1 cellular context compared by ENCODE assay signal in the genomic region with DNA sequence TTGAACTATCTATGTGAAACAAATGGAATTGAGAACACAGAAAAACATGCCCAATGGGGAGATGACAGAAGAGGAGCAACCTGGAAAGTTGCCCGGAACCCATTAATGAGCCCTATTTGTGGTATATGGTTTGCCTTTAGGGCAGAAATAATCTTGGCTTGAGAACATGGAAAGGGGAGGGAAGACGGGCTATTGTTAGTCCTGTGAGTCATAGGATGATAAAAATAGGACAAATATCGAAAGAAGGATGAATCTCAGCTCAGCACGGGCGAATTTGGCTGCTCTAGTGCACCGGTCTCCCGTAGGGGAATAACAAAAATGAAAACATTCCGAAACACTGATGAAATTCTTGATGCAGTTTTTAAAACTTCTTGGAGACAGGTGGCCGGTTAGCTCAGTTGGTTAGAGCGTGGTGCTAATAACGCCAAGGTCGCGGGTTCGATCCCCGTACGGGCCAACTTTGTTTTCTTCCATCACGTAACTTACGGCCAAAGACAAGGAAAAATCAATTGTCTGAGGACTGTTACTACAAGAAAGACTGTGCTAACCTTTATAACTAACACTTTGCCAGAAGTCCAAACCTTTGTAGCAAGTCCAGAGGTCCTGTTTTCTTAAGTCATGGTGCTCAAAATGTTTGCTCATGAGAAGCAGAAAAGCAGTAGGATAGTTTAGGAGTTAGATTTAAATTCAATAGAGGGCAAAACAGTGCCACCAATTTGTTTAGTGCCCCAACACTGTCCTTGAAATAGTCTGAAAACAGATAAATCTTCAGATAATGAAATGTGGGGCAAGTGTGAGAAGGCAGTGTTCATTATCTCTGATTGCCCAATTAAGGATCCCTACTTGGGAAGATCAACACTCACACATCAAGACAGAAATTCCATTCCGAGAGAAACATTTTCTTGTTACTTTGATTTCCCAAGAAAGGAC.
TF ChIP-seq lines count a peak whose summit lies in the region.

No MANE protein-coding gene starts in this region.

TF ChIP-seq in K562, 482 proteins besides CTCF, POLR2A, EP300 and RAD21 (continued from another document and continues in another):
- TF ChIP-seq, protein P1, sequence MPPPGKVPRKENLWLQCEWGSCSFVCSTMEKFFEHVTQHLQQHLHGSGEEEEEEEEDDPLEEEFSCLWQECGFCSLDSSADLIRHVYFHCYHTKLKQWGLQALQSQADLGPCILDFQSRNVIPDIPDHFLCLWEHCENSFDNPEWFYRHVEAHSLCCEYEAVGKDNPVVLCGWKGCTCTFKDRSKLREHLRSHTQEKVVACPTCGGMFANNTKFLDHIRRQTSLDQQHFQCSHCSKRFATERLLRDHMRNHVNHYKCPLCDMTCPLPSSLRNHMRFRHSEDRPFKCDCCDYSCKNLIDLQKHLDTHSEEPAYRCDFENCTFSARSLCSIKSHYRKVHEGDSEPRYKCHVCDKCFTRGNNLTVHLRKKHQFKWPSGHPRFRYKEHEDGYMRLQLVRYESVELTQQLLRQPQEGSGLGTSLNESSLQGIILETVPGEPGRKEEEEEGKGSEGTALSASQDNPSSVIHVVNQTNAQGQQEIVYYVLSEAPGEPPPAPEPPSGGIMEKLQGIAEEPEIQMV (tag; conservative IDR thresholded peaks at IDR 0.05; ENCODE audit: low read depth) = 0 out of 2 replicates have a peak, but pooled peaks have one; percentile 8
- TF ChIP-seq POLR2H (tag; IDR thresholded peaks at IDR 0.05; ENCODE audit: low read depth) (peak; percentile 99), MXI1 (IDR thresholded peaks at IDR 0.05; ENCODE audit: low read depth, low read length) (peak; percentile 47; the same call in 1 of the 2 replicates), MAZ (CRISPR knock-in tag; conservative IDR thresholded peaks at IDR 0.05 in 1 of 2, IDR thresholded peaks at IDR 0.05 in 1 of 2) (peak in 1 of 2 experiments; percentile 46; a peak in 2 of 4 replicates), CREM (IDR thresholded peaks at IDR 0.05; ENCODE audit: low read depth) (peak; percentile 45; the same call in 1 of the 2 replicates), JUND (IDR thresholded peaks at IDR 0.05; ENCODE audit: borderline replicate concordance, low read depth, low read length) (peak; percentile 82), JUND (tag; IDR thresholded peaks at IDR 0.05; ENCODE audit: borderline replicate concordance, low read depth, low read length) (peak; percentile 89; the same call in 2 of the 3 replicates), MAFF (IDR thresholded peaks at IDR 0.05; ENCODE audit: low read length) (no peak), TRIM28 (IDR thresholded peaks at IDR 0.05) (peak; percentile 26; the same call in 1 of the 2 replicates), PKNOX1 (IDR thresholded peaks at IDR 0.05) (0 out of 2 replicates have a peak, but pooled peaks have one; percentile 4), RREB1 (CRISPR knock-in tag; IDR thresholded peaks at IDR 0.05) (0 out of 2 replicates have a peak, but pooled peaks have one; percentile 5), HDAC2 (IDR thresholded peaks at IDR 0.05) (peak; percentile 63; the same call in 1 of the 2 replicates), ARID1B (IDR thresholded peaks at IDR 0.05) (peak; percentile 24; the same call in 1 of the 2 replicates), SRSF1 (IDR thresholded peaks at IDR 0.05; ENCODE audit: low read depth, low read length) (no peak), BRD9 (IDR thresholded peaks at IDR 0.05; ENCODE audit: low read depth, partially characterized antibody) (peak; percentile 97), MNT (conservative IDR thresholded peaks at IDR 0.05) (peak; percentile 14 to 68; a peak in 2 of 4 replicates), PHF8 (IDR thresholded peaks at IDR 0.05; ENCODE audit: borderline replicate concordance, low read length) (peak; percentile 35; the same call in 1 of the 2 replicates), ZSCAN29 (IDR thresholded peaks at IDR 0.05) (peak; percentile 91), KDM1A (IDR thresholded peaks at IDR 0.05) (peak; percentile 68 to 79; a peak in 3 of 4 replicates), ESRRA (IDR thresholded peaks at IDR 0.05; ENCODE audit: borderline replicate concordance, low read depth) (peak; percentile 62), NONO (IDR thresholded peaks at IDR 0.05; ENCODE audit: low read depth in 2 of 2, low read length in 1 of 2) (peak in 1 of 2 experiments; percentile 11; a peak in 1 of 4 replicates), RBM34 (IDR thresholded peaks at IDR 0.05; ENCODE audit: borderline replicate concordance, insufficient read depth, low read length) (no peak), HCFC1 (IDR thresholded peaks at IDR 0.05; ENCODE audit: low read depth, low read length) (no peak), NR2C2 (CRISPR knock-in tag; IDR thresholded peaks at IDR 0.05) (no peak), NR2C2 (tag; IDR thresholded peaks at IDR 0.05) (0 out of 2 replicates have a peak, but pooled peaks have one; percentile 3), HES1 (IDR thresholded peaks at IDR 0.05; ENCODE audit: low read depth) (peak; percentile 31; the same call in 1 of the 2 replicates), ETV1 (tag; conservative IDR thresholded peaks at IDR 0.05; ENCODE audit: low read depth) (peak; percentile 53; the same call in 1 of the 2 replicates), THRA (IDR thresholded peaks at IDR 0.05) (no peak), RFX5 (IDR thresholded peaks at IDR 0.05; ENCODE audit: low read depth, low read length) (peak; percentile 75; the same call in 1 of the 2 replicates), ATF2 (CRISPR knock-in tag; IDR thresholded peaks at IDR 0.05) (no peak), ZBTB49 (CRISPR knock-in tag; IDR thresholded peaks at IDR 0.05; ENCODE audit: borderline replicate concordance) (0 out of 2 replicates have a peak, but pooled peaks have one; percentile 64), PBX2 (CRISPR knock-in tag; IDR thresholded peaks at IDR 0.05; ENCODE audit: low read depth) (no peak), PBX2 (tag; conservative IDR thresholded peaks at IDR 0.05; ENCODE audit: low read depth) (no peak)
